Comparison of ENCODE assay signal across 9 cellular contexts in genomic region chr5:179796877-179797608, GRCh38. TPM values are rescaled to one million over a fixed set of nuclear protein-coding genes. Genes with fewer than 3 reads are reported as not detected.
DNase-seq lines count a peak whose midpoint lies in the region; ATAC-seq lines count a peak whose summit lies in the region.
"Had no signal": no experiment of that assay in that cellular context is flagged by ENCODE, and none has a peak within 500 bp of the region (broad histone marks: within the 10 kb centered on the region; RNA-seq: fewer than 3 reads in every experiment).

No MANE protein-coding gene starts in this region.

- CTCF ChIA-PET in CD8-positive, alpha-beta memory T cell (lab: Charles Lee): interaction anchor here (0.6 to 5.9 kb wide), 16 partner anchors 9 to 127 kb away, joined by 3 to 61 read pairs (median 4); partner anchors contain the start of gene MAML1

- no peaks in the 10 kb centered on the region for H3K27me3 ChIP-seq in CD8-positive, alpha-beta memory T cell (ENCODE audit: insufficient read depth, low read length, poor library complexity, severe bottlenecking)
- H3K27me3 ChIP-seq in NT2/D1 (ENCODE audit: insufficient read depth, insufficient read length): no peaks in the 10 kb centered on the region
- H3K27me3 ChIP-seq in trophoblast cell (ENCODE audit: insufficient read depth, low read length): no peaks in the 10 kb centered on the region

- no peaks in the 10 kb centered on the region for H3K9me3 ChIP-seq in CD8-positive, alpha-beta memory T cell (ENCODE audit: low read length)
- H3K9me3 ChIP-seq in NT2/D1 (ENCODE audit: insufficient read depth, low read length) (no peaks in the 10 kb centered on the region), trophoblast cell (ENCODE audit: insufficient read depth, low read depth, low read length) (no peaks in the 10 kb centered on the region)

- H2BK5ac ChIP-seq in trophoblast cell (ENCODE audit: low read depth, low read length, poor library complexity): no peak overlapping the region

- H3K14ac ChIP-seq in trophoblast cell (ENCODE audit: low read length): peak overlapping the region; percentile 8

- H2BK12ac ChIP-seq in trophoblast cell (ENCODE audit: low read length): no peak overlapping the region

- no peaks in the 10 kb centered on the region for H3K9me3 Mint-ChIP-seq in CD8-positive, alpha-beta memory T cell

- DNase-seq in CD8-positive, alpha-beta memory T cell: no peak
- DNase-seq in NT2/D1 (ENCODE audit: low read depth, low spot score) (no peak), epithelial cell of prostate (ENCODE audit: low read depth, low spot score) (no peak), trophoblast cell (no peak), head of caudate nucleus (no peak), NCI-H2107 (lab: John Stamatoyannopoulos, UW) (no peak)
- DNase-seq in activated CD4-positive, CD25-positive, alpha-beta regulatory T cell treated with anti-CD3 and anti-CD28 coated beads, Interleukin-2, amount 50 U/mL, for 72 hours: no peak

- H3K27me3 Mint-ChIP-seq in CD8-positive, alpha-beta memory T cell: no peaks in the 10 kb centered on the region

- peak overlapping the region; percentile 25 for H4K91ac ChIP-seq in trophoblast cell (ENCODE audit: low read depth, low read length)

- peaks cover 4% of the 10 kb centered on the region for H3K79me2 ChIP-seq in trophoblast cell (ENCODE audit: control insufficient read depth, insufficient read depth, low read length, poor library complexity)

- intact Hi-C loops in head of caudate nucleus (cut with DNase I): no loop called here

- peak overlapping the region; percentile 41 for H4K8ac ChIP-seq in trophoblast cell (ENCODE audit: low read depth, low read length)

- H3K4ac ChIP-seq in trophoblast cell (ENCODE audit: low read depth, low read length): no peak overlapping the region

- H3K23ac ChIP-seq in trophoblast cell (ENCODE audit: low read length): no peak overlapping the region

- H3K4me1 ChIP-seq in CD8-positive, alpha-beta memory T cell (ENCODE audit: insufficient read depth, low read length): peaks cover 30% of the 10 kb centered on the region
- H3K4me1 ChIP-seq in NT2/D1 (ENCODE audit: insufficient read depth, insufficient read length) (peaks cover 14% of the 10 kb centered on the region), trophoblast cell (ENCODE audit: control insufficient read depth in 1 of 2, insufficient read depth in 2 of 2, low read length in 2 of 2) (peaks cover 8 to 15% of the 10 kb centered on the region in 2 experiments)

- peaks cover 9% of the 10 kb centered on the region for H3K36me3 ChIP-seq in CD8-positive, alpha-beta memory T cell (ENCODE audit: insufficient read depth, low read length)
- peaks cover 48% of the 10 kb centered on the region for H3K36me3 ChIP-seq in NT2/D1 (ENCODE audit: insufficient read depth, insufficient read length, low read length)
- H3K36me3 ChIP-seq in trophoblast cell (ENCODE audit: control insufficient read depth in 1 of 2, insufficient read depth in 2 of 2, low read length in 2 of 2): peaks cover 49 to 52% of the 10 kb centered on the region in 2 experiments

- no peak overlapping the region for H2BK120ac ChIP-seq in trophoblast cell (ENCODE audit: insufficient read depth, low read length, poor library complexity)

- peak overlapping the region; percentile 82 for H3K4me2 ChIP-seq in trophoblast cell (ENCODE audit: low read length)

- H3K79me1 ChIP-seq in trophoblast cell (ENCODE audit: low read length): peaks cover 7% of the 10 kb centered on the region

- peak overlapping the region; percentile 51 for H3K18ac ChIP-seq in trophoblast cell (ENCODE audit: low read length)

- no peak for ATAC-seq in GM21576 (IDR thresholded peaks at IDR 0.05; ENCODE audit: unreplicated experiment)

- POLR2A ChIA-PET in CD8-positive, alpha-beta memory T cell (lab: Charles Lee): interaction anchor here (0.9 to 1.2 kb wide), 3 partner anchors 9 to 25 kb away, joined by 3 to 8 read pairs (median 5); no protein-coding TSS in a partner anchor

- no peak overlapping the region for H3K4me3 ChIP-seq in CD8-positive, alpha-beta memory T cell (ENCODE audit: low read length)
- H3K4me3 ChIP-seq in NT2/D1 (ENCODE audit: insufficient read length, low read depth) (peak overlapping the region; percentile 60), trophoblast cell (ENCODE audit: low read depth, low read length) (no peak overlapping the region)

- H3K4me3 Mint-ChIP-seq in CD8-positive, alpha-beta memory T cell: peak overlapping the region; percentile 50 to 82 (median 67)

- no CpG with 5 or more reads among the region's 21 CpGs for WGBS in trophoblast cell (ENCODE audit: extremely low coverage, insufficient coverage, insufficient read length)

- peak overlapping the region in 6 of 8 donors; percentile 27 to 96 (median 67) for H3K27ac Mint-ChIP-seq in CD8-positive, alpha-beta memory T cell

- H2AFZ ChIP-seq in trophoblast cell (ENCODE audit: insufficient read depth, low read length, poor library complexity): no peak overlapping the region

- no peak overlapping the region for H3K27ac ChIP-seq in CD8-positive, alpha-beta memory T cell (ENCODE audit: low read depth, low read length)
- peak overlapping the region; percentile 69 for H3K27ac ChIP-seq in epithelial cell of prostate
- H3K27ac ChIP-seq in trophoblast cell (ENCODE audit: low read depth, low read length): peak overlapping the region; percentile 65

- peaks cover 30 to 44% (median 33%) of the 10 kb centered on the region in 3 donors for H3K4me1 Mint-ChIP-seq in CD8-positive, alpha-beta memory T cell

- no peak overlapping the region for H2AK5ac ChIP-seq in trophoblast cell (ENCODE audit: low read length)

- peaks cover 3 to 37% (median 5%) of the 10 kb centered on the region in 3 donors for H3K36me3 Mint-ChIP-seq in CD8-positive, alpha-beta memory T cell

- peak overlapping the region; percentile 34 for H4K12ac ChIP-seq in trophoblast cell (ENCODE audit: low read depth, low read length)

- H3K9ac ChIP-seq in NT2/D1 (ENCODE audit: insufficient read length, low read depth): peak overlapping the region; percentile 70
- H3K9ac ChIP-seq in trophoblast cell (ENCODE audit: low read length): no peak overlapping the region

RNA-seq across cellular contexts. Expression of gene LTC4S, which starts 3.3 kb away (rescaled TPM):
- total RNA-seq in CD8-positive, alpha-beta memory T cell: 1 to 10 TPM in 1 of 2 experiments, under 1 TPM in 1; 0.57 to 1.0 TPM
- polyA plus RNA-seq in CD8-positive, alpha-beta memory T cell: 4.0 TPM
- 2.2 and 2.5 TPM in 2 replicates for polyA plus RNA-seq in trophoblast cell (2013)
- polyA plus RNA-seq: keratinocyte had no signal

RNA-seq across cellular contexts. Expression of gene MGAT4B, which starts 9.6 kb away (rescaled TPM):
- 100 to 1,000 TPM in 1 of 2 experiments, 10 to 100 TPM in 1; 94.0 to 103 TPM for total RNA-seq in CD8-positive, alpha-beta memory T cell
- 21.0 TPM for polyA plus RNA-seq in CD8-positive, alpha-beta memory T cell
- 113 and 116 TPM in 2 replicates for polyA plus RNA-seq in trophoblast cell (2013)

RNA-seq across cellular contexts. Expression of gene SQSTM1, which starts 23.7 kb away (rescaled TPM):
- 100 to 1,000 TPM; 158 to 179 TPM for total RNA-seq in CD8-positive, alpha-beta memory T cell
- polyA plus RNA-seq in CD8-positive, alpha-beta memory T cell: 212 TPM
- 253 and 279 TPM in 2 replicates for polyA plus RNA-seq in trophoblast cell (2013)
